In genomic region chr15:96358006-96358794, GRCh38 we compare ENCODE assay signal across 9 cellular contexts. TPM values are rescaled to one million over a fixed set of nuclear protein-coding genes. Genes with fewer than 3 reads are reported as not detected.
DNase-seq lines count a peak whose midpoint lies in the region; ATAC-seq and TF ChIP-seq lines count a peak whose summit lies in the region.
"Had no signal": no experiment of that assay in that cellular context is flagged by ENCODE, and none has a peak within 500 bp of the region (broad histone marks: within the 10 kb centered on the region; RNA-seq: fewer than 3 reads in every experiment).

No MANE protein-coding gene starts in this region.

- TF ChIP-seq POLR2A in gastrocnemius medialis (IDR thresholded peaks at IDR 0.05): no peak

- H3K9me3 ChIP-seq in fibroblast of lung (ENCODE audit: control insufficient read depth, insufficient read depth, low read depth, low read length) (no peaks in the 10 kb centered on the region), gastrocnemius medialis (no peaks in the 10 kb centered on the region)

- POLR2A ChIA-PET in WTC11 (lab: Charles Lee): no interaction called here

- H3K4me3 ChIP-seq in GM23338 (peak overlapping the region; percentile 67; the same call in 1 of the 2 replicates), fibroblast of lung (replicated peaks in 1 of 4; ENCODE audit: control extremely low read depth in 1 of 4, insufficient read depth in 1 of 4, low read depth in 3 of 4, low read length in 4 of 4) (peak overlapping the region; percentile 41 to 82 (median 56)), gastrocnemius medialis (peak overlapping the region in 3 of 4 donors; percentile 63 to 88 (median 71))

- H3K27me3 Mint-ChIP-seq in GM23338 (ENCODE audit: insufficient read depth, low read depth, poor library complexity): peaks cover 9% of the 10 kb centered on the region
- H3K27me3 Mint-ChIP-seq in WTC11 (ENCODE audit: low read depth): no peaks in the 10 kb centered on the region; the same call in 1 of the 2 replicates

- H3K36me3 ChIP-seq in GM23338 (ENCODE audit: insufficient read depth) (no peaks in the 10 kb centered on the region), fibroblast of lung (ENCODE audit: control insufficient read depth, insufficient read depth, low read length) (no peaks in the 10 kb centered on the region), gastrocnemius medialis (no peaks in the 10 kb centered on the region)

- H3K36me3 Mint-ChIP-seq in GM23338 (ENCODE audit: low read depth) (no peaks in the 10 kb centered on the region), WTC11 (no peaks in the 10 kb centered on the region)

- H3K27ac Mint-ChIP-seq in GM23338 (no peak overlapping the region), WTC11 (no peak overlapping the region)

- DNase-seq in GM23338 (ENCODE audit: low spot score): peak; percentile 45
- DNase-seq in WTC11 (ENCODE audit: low spot score): no peak
- DNase-seq in fibroblast of lung (ENCODE audit: low read depth in 2 of 2): no peak
- no peak for DNase-seq in gastrocnemius medialis
- DNase-seq in NCI-H345 (lab: John Stamatoyannopoulos, UW): no peak
- no peak for DNase-seq in ecto neural progenitor cell (ENCODE audit: low spot score)
- DNase-seq in DMS 273 (lab: John Stamatoyannopoulos, UW; ENCODE audit: unreplicated experiment): no peak

- H3K4me1 ChIP-seq in GM23338 (ENCODE audit: insufficient read depth) (peaks cover 46% of the 10 kb centered on the region), fibroblast of lung (ENCODE audit: control insufficient read depth, extremely low read depth, insufficient read depth, low read length) (peaks cover 4% of the 10 kb centered on the region), gastrocnemius medialis (peaks cover 7 to 29% of the 10 kb centered on the region in 2 donors)

- H3F3A ChIP-seq in GM23338 (replicated peaks; ENCODE audit: low read depth): peaks cover 21% of the 10 kb centered on the region; the same call in 1 of the 2 replicates

- intact Hi-C loops in gastrocnemius medialis (cut with DNase I; ENCODE audit: low total_unique reads): loop anchor here (5.0 kb wide), 3 partner anchors 224 to 1399 kb away; no protein-coding TSS in a partner anchor

- H3K9ac ChIP-seq in fibroblast of lung (ENCODE audit: insufficient read depth, low read length): peak overlapping the region; percentile 55

- H3K4me2 ChIP-seq in GM23338 (peak overlapping the region; percentile 80; the same call in 1 of the 2 replicates), fibroblast of lung (ENCODE audit: extremely low read depth, insufficient read depth, low read length) (peak overlapping the region; percentile 30)

- H3K79me2 ChIP-seq in GM23338 (replicated peaks; ENCODE audit: insufficient read depth) (no peaks in the 10 kb centered on the region), fibroblast of lung (ENCODE audit: control insufficient read depth, insufficient read depth, low read length) (peaks cover 53% of the 10 kb centered on the region)

- H2AFZ ChIP-seq in GM23338 (no peak overlapping the region), fibroblast of lung (ENCODE audit: low read length) (no peak overlapping the region)

- no peaks in the 10 kb centered on the region for H3K9me2 ChIP-seq in GM23338 (ENCODE audit: insufficient read depth)

- no peak for TF ChIP-seq CTCF in GM23338 (conservative IDR thresholded peaks at IDR 0.05; ENCODE audit: low read depth in 2 of 2)
- no peak for TF ChIP-seq CTCF in WTC11 (IDR thresholded peaks at IDR 0.05)
- no peak for TF ChIP-seq CTCF in fibroblast of lung (conservative IDR thresholded peaks at IDR 0.05 in 1 of 2, IDR thresholded peaks at IDR 0.05 in 1 of 2; ENCODE audit: low read depth in 1 of 2, low read length in 2 of 2)
- no peak for TF ChIP-seq CTCF in gastrocnemius medialis (IDR thresholded peaks at IDR 0.05 in 4 of 5, conservative IDR thresholded peaks at IDR 0.05 in 1 of 5)

- H3K27me3 ChIP-seq in GM23338 (ENCODE audit: insufficient read depth) (peaks cover 100% of the 10 kb centered on the region), fibroblast of lung (ENCODE audit: control insufficient read depth, insufficient read depth, low read length) (no peaks in the 10 kb centered on the region), gastrocnemius medialis (peaks cover 52 to 64% (median 56%) of the 10 kb centered on the region in 3 donors)

- H3K4me3 Mint-ChIP-seq in GM23338: peak overlapping the region; percentile 67; the same call in 2 of the 3 replicates
- peak overlapping the region; percentile 71 for H3K4me3 Mint-ChIP-seq in WTC11

- H3K4me1 Mint-ChIP-seq in GM23338 (peaks cover 57% of the 10 kb centered on the region), WTC11 (peaks cover 56% of the 10 kb centered on the region)

- in situ Hi-C loops in gastrocnemius medialis (cut with MboI; ENCODE audit: low sequenced_read_pairs in 4 of 4): loop anchor here in 3 of 4 donors (10.0 to 25.0 kb wide), 4 partner anchors 227 to 1404 kb away; no protein-coding TSS in a partner anchor

- H3K27ac ChIP-seq in GM23338 (ENCODE audit: low read depth) (no peak overlapping the region), fibroblast of lung (ENCODE audit: insufficient read depth, low read length) (peak overlapping the region; percentile 65), gastrocnemius medialis (peak overlapping the region; percentile 16 to 96 (median 44))
- H3K27ac ChIP-seq: epithelial cell of prostate had no signal

- CTCF ChIA-PET in WTC11 (lab: Charles Lee): interaction anchor here (0.6 to 2.5 kb wide), 7 partner anchors 8 to 888 kb away, joined by 3 to 9 read pairs (median 5); no protein-coding TSS in a partner anchor

- H3K9me3 Mint-ChIP-seq in GM23338 (no peaks in the 10 kb centered on the region; the same call in 1 of the 3 replicates), WTC11 (no peaks in the 10 kb centered on the region)

- ATAC-seq in GM23338 (no peak), WTC11 (no peak), gastrocnemius medialis (no peak), HG03097 (IDR thresholded peaks at IDR 0.05; ENCODE audit: low FRiP score, unreplicated experiment) (no peak)

- H4K20me1 ChIP-seq in GM23338 (replicated peaks; ENCODE audit: insufficient read depth) (peaks cover 37% of the 10 kb centered on the region), fibroblast of lung (ENCODE audit: control insufficient read depth, extremely low read depth, insufficient read depth, low read length) (no peaks in the 10 kb centered on the region)

TF ChIP-seq in GM23338, 12 proteins besides CTCF, POLR2A, EP300 and RAD21 (continues in another document):
- TF ChIP-seq EZH2phosphoT487 (IDR thresholded peaks at IDR 0.05; ENCODE audit: unreplicated experiment): peak; percentile 63
- peak; percentile 79 for TF ChIP-seq EZH2 (IDR thresholded peaks at IDR 0.05; ENCODE audit: low read depth, unreplicated experiment)

TF ChIP-seq in WTC11, 78 proteins besides CTCF, POLR2A, EP300 and RAD21:
- TF ChIP-seq PREB (CRISPR knock-in tag; IDR thresholded peaks at IDR 0.05; ENCODE audit: borderline replicate concordance): no peak
- TF ChIP-seq, protein P1, sequence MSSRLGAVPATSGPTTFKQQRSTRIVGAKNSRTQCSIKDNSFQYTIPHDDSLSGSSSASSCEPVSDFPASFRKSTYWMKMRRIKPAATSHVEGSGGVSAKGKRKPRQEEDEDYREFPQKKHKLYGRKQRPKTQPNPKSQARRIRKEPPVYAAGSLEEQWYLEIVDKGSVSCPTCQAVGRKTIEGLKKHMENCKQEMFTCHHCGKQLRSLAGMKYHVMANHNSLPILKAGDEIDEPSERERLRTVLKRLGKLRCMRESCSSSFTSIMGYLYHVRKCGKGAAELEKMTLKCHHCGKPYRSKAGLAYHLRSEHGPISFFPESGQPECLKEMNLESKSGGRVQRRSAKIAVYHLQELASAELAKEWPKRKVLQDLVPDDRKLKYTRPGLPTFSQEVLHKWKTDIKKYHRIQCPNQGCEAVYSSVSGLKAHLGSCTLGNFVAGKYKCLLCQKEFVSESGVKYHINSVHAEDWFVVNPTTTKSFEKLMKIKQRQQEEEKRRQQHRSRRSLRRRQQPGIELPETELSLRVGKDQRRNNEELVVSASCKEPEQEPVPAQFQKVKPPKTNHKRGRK (CRISPR knock-in tag; IDR thresholded peaks at IDR 0.05; ENCODE audit: borderline replicate concordance): 0 out of 2 replicates have a peak, but pooled peaks have one; percentile 5

RNA-seq across cellular contexts. Expression of gene NR2F2, which starts 27.7 kb away (rescaled TPM):
- not detected in 2 replicates for total RNA-seq in GM23338 (2014; rRNA removed; shearing (Covaris generic))
- polyA plus RNA-seq in GM23338 (2016; fragmentation: Nextera tagmentation; extraction: Ambion mirVana) (0.16 and 0.23 TPM in 2 replicates), fibroblast of lung (66.5 and 130 TPM in 2 replicates)
- total RNA-seq in WTC11 (2021) (0.27 to 0.57 TPM (median 0.55 TPM) in 3 replicates), fibroblast of lung (9.2 and 15.7 TPM in 2 replicates), gastrocnemius medialis (10 to 100 TPM in 1 of 4 donors, 1 to 10 TPM in 3; 4.3 to 14.6 (median 9.3) TPM)
- polyA plus RNA-seq in fibroblast of lung (2012): 124 and 286 TPM in 2 replicates
- polyA minus RNA-seq in fibroblast of lung (ENCODE audit: low replicate concordance): 78.0 and 158 TPM in 2 replicates
